8 cellular contexts compared by ENCODE assay signal in the genomic region with DNA sequence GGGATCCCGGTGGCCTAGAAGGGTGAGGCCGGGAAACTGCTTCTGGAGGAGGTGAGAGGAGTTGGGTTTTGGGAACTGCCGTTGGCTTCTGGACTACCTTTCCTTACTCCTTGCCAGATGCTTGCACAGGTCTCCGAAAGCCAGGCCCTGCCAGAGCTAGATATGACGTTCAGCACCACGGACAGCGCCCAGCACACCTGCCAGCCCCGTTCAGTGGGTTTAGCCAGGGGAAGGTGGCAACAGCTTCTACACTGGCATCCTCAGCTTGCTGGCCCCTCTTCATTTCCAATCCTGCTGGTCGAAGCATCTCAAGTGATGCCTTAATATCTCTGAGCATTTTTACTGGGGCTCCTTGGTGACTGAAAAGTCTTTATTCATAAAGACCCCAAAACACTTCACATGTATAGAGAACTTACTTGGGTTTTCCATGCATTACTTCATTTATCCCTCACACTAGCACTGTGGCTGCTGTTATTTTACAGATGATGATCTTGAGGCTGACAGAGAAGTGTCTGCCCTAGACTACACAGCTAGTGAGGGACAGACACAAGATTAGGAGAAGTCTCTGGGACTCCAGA. TPM values are rescaled to one million over a fixed set of nuclear protein-coding genes. Genes with fewer than 3 reads are reported as not detected.
DNase-seq lines count a peak whose midpoint lies in the region; ATAC-seq and TF ChIP-seq lines count a peak whose summit lies in the region.

No MANE protein-coding gene starts in this region.

- intact Hi-C loops in right cardiac atrium (cut with DNase I) = no loop called here
- intact Hi-C loops in posterior cingulate gyrus (cut with DNase I) = no loop called here

- 27% methylated on average over 9 of the region's 9 CpGs for WGBS in right cardiac atrium

- H3K27me3 ChIP-seq in DND-41 (ENCODE audit: insufficient read depth, low read length, poor library complexity) = no peaks in the 10 kb centered on the region
- no peaks in the 10 kb centered on the region for H3K27me3 ChIP-seq in right cardiac atrium (ENCODE audit: control insufficient read depth, insufficient read depth)

- H3K79me2 ChIP-seq in DND-41 (ENCODE audit: insufficient read depth, low read length) = no peaks in the 10 kb centered on the region

- no peak for TF ChIP-seq CTCF in DND-41 (IDR thresholded peaks at IDR 0.05; ENCODE audit: borderline replicate concordance, extremely low read depth, low read length, poor library complexity, severe bottlenecking)

- H3K4me2 ChIP-seq in DND-41 (ENCODE audit: insufficient read depth, low read length) = no peak overlapping the region

- H3K4me3 ChIP-seq in DND-41 (ENCODE audit: low read depth in 1 of 2, low read length in 2 of 2) (no peak overlapping the region), right cardiac atrium (ENCODE audit: low read length) (no peak overlapping the region)

- no peak overlapping the region for H3K4me3 Mint-ChIP-seq in activated T-cell treated with anti-CD3 and anti-CD28 coated beads, Interleukin-2, amount 50 U/mL, for 4 hours

- peaks cover 4% of the 10 kb centered on the region for H3K9me3 Mint-ChIP-seq in activated T-cell treated with anti-CD3 and anti-CD28 coated beads, Interleukin-2, amount 50 U/mL, for 4 hours

- no peaks in the 10 kb centered on the region for H3K36me3 Mint-ChIP-seq in activated T-cell treated with anti-CD3 and anti-CD28 coated beads, Interleukin-2, amount 50 U/mL, for 4 hours (ENCODE audit: insufficient read depth)

- no peak overlapping the region for H3K9ac ChIP-seq in DND-41 (ENCODE audit: low read depth, low read length)

- H3K4me1 ChIP-seq in DND-41 (ENCODE audit: insufficient read depth, low read length) (no peaks in the 10 kb centered on the region), right cardiac atrium (ENCODE audit: control insufficient read depth, insufficient read depth, low read length) (peaks cover 13% of the 10 kb centered on the region)

- no peaks in the 10 kb centered on the region for H3K36me3 ChIP-seq in DND-41 (ENCODE audit: insufficient read depth, low read length)

- DNase-seq in DND-41 (peak; percentile 75), NOMO-1 treated with dmso at 0.1 percent for 144 hours (lab: John Stamatoyannopoulos, UW; ENCODE audit: unreplicated experiment) (peak; percentile 28), right cardiac atrium (peak; percentile 46 to 82 (median 73)), NCI-H1105 (lab: John Stamatoyannopoulos, UW) (no peak), posterior cingulate gyrus (no peak)
- DNase-seq in activated T-cell treated with anti-CD3 and anti-CD28 coated beads, Interleukin-2, amount 50 U/mL, for 4 hours = peak; percentile 47
- peak; percentile 36 to 56 for DNase-seq in stimulated activated CD4-positive, alpha-beta T cell treated with anti-CD3 and anti-CD28 coated beads, Interleukin-4, amount 100 ng/mL, for 4 hours

- H3K4me1 Mint-ChIP-seq in activated T-cell treated with anti-CD3 and anti-CD28 coated beads, Interleukin-2, amount 50 U/mL, for 4 hours (ENCODE audit: low read depth) = no peaks in the 10 kb centered on the region

- peaks cover 15% of the 10 kb centered on the region; the same call in 1 of the 2 replicates for H4K20me1 ChIP-seq in DND-41 (ENCODE audit: insufficient read depth, low read length)

- no peaks in the 10 kb centered on the region for H3K9me3 ChIP-seq in DND-41 (ENCODE audit: insufficient read depth, low read length, severe bottlenecking)
- no peaks in the 10 kb centered on the region for H3K9me3 ChIP-seq in right cardiac atrium (ENCODE audit: control insufficient read depth, low read length)

- H3K27ac ChIP-seq in DND-41 (ENCODE audit: low read length) = no peak overlapping the region
- H3K27ac ChIP-seq in right cardiac atrium (ENCODE audit: low read length) = no peak overlapping the region

- ATAC-seq in DND-41 (ENCODE audit: insufficient read depth, low read depth) = peak; percentile 88
- no peak for ATAC-seq in activated T-cell treated with anti-CD3 and anti-CD28 coated beads, Interleukin-2, amount 50 U/mL, for 4 hours
- ATAC-seq in right cardiac atrium = peak; percentile 43 to 48
- ATAC-seq in HG02981 (IDR thresholded peaks at IDR 0.05; ENCODE audit: unreplicated experiment) = no peak

- no peak overlapping the region for H2AFZ ChIP-seq in DND-41 (ENCODE audit: low read depth, low read length)

- peaks cover 8% of the 10 kb centered on the region for H3K27me3 Mint-ChIP-seq in activated T-cell treated with anti-CD3 and anti-CD28 coated beads, Interleukin-2, amount 50 U/mL, for 4 hours (ENCODE audit: low read depth)

RNA-seq across cellular contexts. Expression of a gene that starts 21.9 kb away (rescaled TPM):
- not detected for total RNA-seq in activated T-cell treated with anti-CD3 and anti-CD28 coated beads, Interleukin-2, amount 50 U/mL, for 4 hours
- total RNA-seq in right cardiac atrium = 10 to 100 TPM; 37.1 to 61.7 (median 48.7) TPM
- 25.7 TPM for polyA plus RNA-seq in right cardiac atrium

Comparison
In these comparisons a context has a peak if more than half of its experiments do, and no peak if none do; other contexts are left out.
1. ATAC-seq: peak in DND-41 (single experiment) and right cardiac atrium (2 of 2); none in activated T-cell treated with anti-CD3 and anti-CD28 coated beads, Interleukin-2, amount 50 U/mL, for 4 hours (0 of 2) and HG02981 (single experiment).
2. DNase-seq: peak in DND-41 (single experiment), NOMO-1 treated with dmso at 0.1 percent for 144 hours (single experiment), activated T-cell treated with anti-CD3 and anti-CD28 coated beads, Interleukin-2, amount 50 U/mL, for 4 hours (single experiment), right cardiac atrium (3 of 3) and stimulated activated CD4-positive, alpha-beta T cell treated with anti-CD3 and anti-CD28 coated beads, Interleukin-4, amount 100 ng/mL, for 4 hours (2 of 2); none in NCI-H1105 (single experiment) and posterior cingulate gyrus (0 of 10).
3. RNA of a gene that starts 21.9 kb away (total RNA-seq): 37.1 to 61.7 TPM in right cardiac atrium; not detected in activated T-cell treated with anti-CD3 and anti-CD28 coated beads, Interleukin-2, amount 50 U/mL, for 4 hours; every median in the first group is over 10 times any median in the second.